In the genomic region with DNA sequence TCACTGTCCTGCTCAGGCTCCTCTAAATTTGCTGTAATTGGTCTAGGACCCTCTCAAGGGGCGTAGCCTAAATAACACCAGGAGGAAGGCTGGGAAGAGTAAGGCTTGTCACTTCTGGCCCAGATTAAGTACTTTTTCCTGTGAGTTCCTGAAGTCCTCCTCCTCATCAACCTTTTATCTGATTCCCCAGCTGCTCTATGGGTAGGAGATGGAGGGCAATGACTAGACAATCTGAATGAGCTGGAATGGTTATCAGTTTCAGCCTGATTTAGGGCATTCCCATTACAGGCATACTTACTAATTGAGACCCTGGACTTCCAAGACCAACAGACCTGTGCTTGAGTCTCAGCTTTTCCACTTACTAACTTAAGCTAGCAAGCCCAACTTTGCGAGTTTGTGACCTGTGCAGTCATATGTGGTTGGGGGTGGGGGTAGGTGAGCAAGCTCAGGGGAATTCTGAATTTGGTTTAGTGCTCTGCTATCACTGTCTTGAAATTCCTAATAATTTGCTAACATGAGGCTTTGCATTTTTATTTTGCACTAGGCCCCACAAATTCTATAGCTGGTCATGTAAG, we compare ENCODE assay signal across 29 cellular contexts.
"Had no signal": no experiment of that assay in that cellular context is flagged by ENCODE, and none has a peak within 500 bp of the region (broad histone marks: within the 10 kb centered on the region; RNA-seq: fewer than 3 reads in every experiment).

No MANE protein-coding gene starts in this region.

- H3K36me3 ChIP-seq: adrenal gland, MG63, Peyer's patch, SJCRH30 had no signal

- H3K36me3 Mint-ChIP-seq: activated CD4-positive, alpha-beta memory T cell treated with anti-CD3 and anti-CD28 coated beads for 36 hours; activated naive CD8-positive, alpha-beta T cell; IgD-negative memory B cell had no signal

- H3K4me2 ChIP-seq: KMS-11, SK-N-SH had no signal

- H3K27me3 ChIP-seq: adrenal gland, MG63, Peyer's patch, SJCRH30 had no signal

- H3K4me3 ChIP-seq: adrenal gland, MG63, Peyer's patch, SJCRH30 had no signal

- H3K9me3 Mint-ChIP-seq: activated B cell treated with CpG ODN at 0.5 μM for 24 hours; activated CD4-positive, alpha-beta memory T cell treated with anti-CD3 and anti-CD28 coated beads for 36 hours; activated naive CD4-positive, alpha-beta T cell treated with anti-CD3 and anti-CD28 coated beads for 36 hours; activated T-cell treated with anti-CD3 and anti-CD28 coated beads, Interleukin-2, amount 50 U/mL, for 4 hours had no signal

- H3K9ac ChIP-seq: KMS-11, SK-N-SH had no signal

- DNase-seq: activated B cell treated with CpG ODN at 0.5 μM for 24 hours; activated CD4-positive, alpha-beta memory T cell treated with anti-CD3 and anti-CD28 coated beads for 36 hours; activated CD4-positive, alpha-beta T cell treated with anti-CD3 and anti-CD28 coated beads for 1 hour; activated CD4-positive, alpha-beta T cell treated with anti-CD3 and anti-CD28 coated beads, Interleukin-2, amount 10 ng/mL, durations not matched to agents 24 days and 14 days; activated CD8-positive, alpha-beta memory T cell treated with anti-CD3 and anti-CD28 coated beads for 24 hours; activated gamma-delta T cell; activated naive CD4-positive, alpha-beta T cell treated with anti-CD3 and anti-CD28 coated beads for 36 hours; activated T-cell treated with anti-CD3 and anti-CD28 coated beads, Interleukin-2, amount 50 U/mL, for 4 hours; adrenal gland; anterior cingulate cortex; cerebellar nuclear complex; MG63; MV-4-11; NCI-H1092 treated with DMSO at 0.1 percent for 48 hours; NCI-H1436; NCI-H2081 treated with DMSO at 0.1 percent for 48 hours; NCI-H2171 treated with DMSO at 0.1 percent for 48 hours; NCI-H226; NCI-H526 treated with DMSO at 0.1 percent for 48 hours; NCI-H82; Peyer's patch; Right ventricle myocardium superior; SJCRH30; SK-N-SH; T-helper 1 cell had no signal

- H3K27ac Mint-ChIP-seq: activated B cell treated with CpG ODN at 0.5 μM for 24 hours; activated CD4-positive, alpha-beta memory T cell treated with anti-CD3 and anti-CD28 coated beads for 36 hours; activated CD4-positive, alpha-beta T cell treated with anti-CD3 and anti-CD28 coated beads, Interleukin-2, amount 10 ng/mL, durations not matched to agents 24 days and 14 days; activated naive CD4-positive, alpha-beta T cell treated with anti-CD3 and anti-CD28 coated beads for 36 hours; activated naive CD8-positive, alpha-beta T cell; IgD-negative memory B cell had no signal

- H3K27ac ChIP-seq: adrenal gland, KMS-11, Peyer's patch, RWPE1, SJCRH30 had no signal

- H3K9me3 ChIP-seq: adrenal gland, MG63, Peyer's patch, SK-N-SH had no signal

- H3K27me3 Mint-ChIP-seq: activated B cell treated with CpG ODN at 0.5 μM for 24 hours had no signal

- H3K4me1 Mint-ChIP-seq: IgD-negative memory B cell had no signal

- H3K4me3 Mint-ChIP-seq: activated B cell treated with CpG ODN at 0.5 μM for 24 hours; activated CD4-positive, alpha-beta memory T cell treated with anti-CD3 and anti-CD28 coated beads for 36 hours; activated CD4-positive, alpha-beta T cell treated with anti-CD3 and anti-CD28 coated beads, Interleukin-2, amount 10 ng/mL, durations not matched to agents 24 days and 14 days; activated naive CD4-positive, alpha-beta T cell treated with anti-CD3 and anti-CD28 coated beads for 36 hours; activated naive CD8-positive, alpha-beta T cell; activated T-cell treated with anti-CD3 and anti-CD28 coated beads, Interleukin-2, amount 50 U/mL, for 4 hours; IgD-negative memory B cell had no signal

- H3K4me1 ChIP-seq: adrenal gland, Peyer's patch had no signal
